ENCODE assay signal across 18 cellular contexts in the genomic region with DNA sequence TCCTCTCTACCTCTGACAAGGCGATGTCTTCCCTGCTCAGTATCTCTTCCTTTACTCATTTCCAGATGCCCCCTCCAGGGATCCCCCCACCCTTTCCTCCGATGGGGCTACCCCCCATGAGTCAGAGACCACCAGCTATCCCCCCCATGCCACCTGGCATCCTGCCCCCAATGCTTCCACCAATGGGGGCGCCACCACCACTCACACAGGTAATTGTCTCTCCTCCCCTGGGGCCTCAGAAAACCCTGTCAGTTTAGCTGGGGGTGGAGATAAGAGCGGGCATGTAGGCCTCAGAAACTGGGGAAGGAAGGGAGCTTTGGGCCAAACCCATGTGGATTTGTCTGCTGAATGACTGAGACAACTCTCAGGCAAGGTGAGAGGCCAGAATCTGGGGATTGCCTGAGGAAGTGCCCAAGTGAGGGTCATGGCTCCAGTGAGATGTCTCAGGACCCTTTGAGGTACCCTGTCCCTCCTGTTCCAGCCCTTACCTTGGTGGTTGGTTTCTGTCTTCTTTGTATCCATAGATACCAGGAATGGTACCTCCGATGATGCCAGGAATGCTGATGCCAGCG. TPM values are rescaled to one million over a fixed set of nuclear protein-coding genes. Genes with fewer than 3 reads are reported as not detected.
DNase-seq lines count a peak whose midpoint lies in the region; ATAC-seq, FAIRE-seq and TF ChIP-seq lines count a peak whose summit lies in the region.
"Had no signal": no experiment of that assay in that cellular context is flagged by ENCODE, and none has a peak within 500 bp of the region (broad histone marks: within the 10 kb centered on the region; RNA-seq: fewer than 3 reads in every experiment).

No MANE protein-coding gene starts in this region.

- no peak for ATAC-seq in activated CD8-positive, alpha-beta T cell treated with anti-CD3 and anti-CD28 coated beads for 36 hours
- no peak for ATAC-seq in activated CD8-positive, alpha-beta T cell treated with anti-CD3 and anti-CD28 coated beads, Interleukin-2, amount 10 ng/mL, durations not matched to agents 7 days and 5 days
- ATAC-seq in naive thymus-derived CD4-positive, alpha-beta T cell: no peak
- no peak for ATAC-seq in body of pancreas

- H4K91ac ChIP-seq in H1 (replicated peaks; ENCODE audit: insufficient read length, low read length): no peak overlapping the region

- no peak overlapping the region for H4K5ac ChIP-seq in H1 (ENCODE audit: insufficient read length, low read depth, low read length)

- H3K4ac ChIP-seq in H1 (replicated peaks; ENCODE audit: insufficient read length, low read depth, low read length): no peak overlapping the region

- no peak overlapping the region for H2BK120ac ChIP-seq in H1 (replicated peaks; ENCODE audit: low read depth, low read length)

- H3K23ac ChIP-seq in H1 (ENCODE audit: insufficient read length): no peak overlapping the region

- no peaks in the 10 kb centered on the region for H3K9me3 ChIP-seq in H1 (ENCODE audit: insufficient read depth in 2 of 2, low read depth in 1 of 2, low read length in 1 of 2)
- no peaks in the 10 kb centered on the region for H3K9me3 ChIP-seq in naive thymus-derived CD4-positive, alpha-beta T cell (ENCODE audit: control insufficient read depth in 2 of 3, low read length in 3 of 3)
- no peaks in the 10 kb centered on the region for H3K9me3 ChIP-seq in body of pancreas
- H3K9me3 ChIP-seq in neural progenitor cell (ENCODE audit: low read depth): no peaks in the 10 kb centered on the region
- H3K9me3 ChIP-seq: HAP-1 had no signal

- no peak overlapping the region for H4K8ac ChIP-seq in H1 (ENCODE audit: extremely low read depth, insufficient read depth, low read length)

- H3K4me3 Mint-ChIP-seq in activated CD8-positive, alpha-beta T cell treated with anti-CD3 and anti-CD28 coated beads for 36 hours: no peak overlapping the region
- no peak overlapping the region for H3K4me3 Mint-ChIP-seq in activated CD8-positive, alpha-beta T cell treated with anti-CD3 and anti-CD28 coated beads, Interleukin-2, amount 10 ng/mL, durations not matched to agents 7 days and 5 days
- H3K4me3 Mint-ChIP-seq in HFFc6 (no peak overlapping the region), neural progenitor cell (no peak overlapping the region)
- no peak overlapping the region for H3K4me3 Mint-ChIP-seq in naive thymus-derived CD4-positive, alpha-beta T cell

- no peak overlapping the region for H3K27ac Mint-ChIP-seq in activated CD8-positive, alpha-beta T cell treated with anti-CD3 and anti-CD28 coated beads for 36 hours
- no peak overlapping the region for H3K27ac Mint-ChIP-seq in activated CD8-positive, alpha-beta T cell treated with anti-CD3 and anti-CD28 coated beads, Interleukin-2, amount 10 ng/mL, durations not matched to agents 7 days and 5 days
- no peak overlapping the region for H3K27ac Mint-ChIP-seq in HFFc6
- H3K27ac Mint-ChIP-seq in naive thymus-derived CD4-positive, alpha-beta T cell: peak overlapping the region in 1 of 9 donors; percentile 51
- no peak overlapping the region for H3K27ac Mint-ChIP-seq in neural progenitor cell

- no peak overlapping the region for H2BK12ac ChIP-seq in H1 (ENCODE audit: low read depth, low read length)

- H3K4me2 ChIP-seq in H1 (ENCODE audit: insufficient read depth in 1 of 2, low read depth in 2 of 2, low read length in 2 of 2) (no peak overlapping the region), neural progenitor cell (no peak overlapping the region)

- TF ChIP-seq POLR2A in H1 (IDR thresholded peaks at IDR 0.05; ENCODE audit: control extremely low read depth in 1 of 2, low read depth in 2 of 2, low read length in 2 of 2) (no peak), body of pancreas (IDR thresholded peaks at IDR 0.05) (no peak)

- H3K9ac ChIP-seq in H1 (replicated peaks in 1 of 4; ENCODE audit: extremely low read depth in 1 of 4, low read depth in 3 of 4, low read length in 3 of 4) (no peak overlapping the region), neural progenitor cell (no peak overlapping the region)

- H3K36me3 Mint-ChIP-seq in activated CD8-positive, alpha-beta T cell treated with anti-CD3 and anti-CD28 coated beads for 36 hours (ENCODE audit: low read depth): no peaks in the 10 kb centered on the region
- H3K36me3 Mint-ChIP-seq in activated CD8-positive, alpha-beta T cell treated with anti-CD3 and anti-CD28 coated beads, Interleukin-2, amount 10 ng/mL, durations not matched to agents 7 days and 5 days (ENCODE audit: low read depth): no peaks in the 10 kb centered on the region
- H3K36me3 Mint-ChIP-seq in HFFc6 (ENCODE audit: low read depth) (peaks cover 5% of the 10 kb centered on the region), neural progenitor cell (peaks cover 8% of the 10 kb centered on the region)
- H3K36me3 Mint-ChIP-seq in naive thymus-derived CD4-positive, alpha-beta T cell: peaks cover 0 to 4% (median 0%) of the 10 kb centered on the region in 5 donors

- no peak overlapping the region for H3K14ac ChIP-seq in H1 (ENCODE audit: insufficient read length)

- 0 out of 4 replicates have a peak, but pooled peaks of 1 of the 2 experiments have one; percentile 9 for TF ChIP-seq RAD21 in H1 (IDR thresholded peaks at IDR 0.05 in 1 of 2, conservative IDR thresholded peaks at IDR 0.05 in 1 of 2; ENCODE audit: low read depth in 2 of 2, low read length in 2 of 2)

- H2AK5ac ChIP-seq in H1 (ENCODE audit: low read depth, low read length): no peak overlapping the region

- CTCF ChIA-PET in activated CD8-positive, alpha-beta T cell treated with anti-CD3 and anti-CD28 coated beads for 36 hours (lab: Charles Lee): interaction anchor here (1.2 to 2.1 kb wide), 3 partner anchors 14 to 273 kb away, joined by 4 to 5 read pairs (median 5); no protein-coding TSS in a partner anchor
- CTCF ChIA-PET in activated CD8-positive, alpha-beta T cell treated with anti-CD3 and anti-CD28 coated beads, Interleukin-2, amount 10 ng/mL, durations not matched to agents 7 days and 5 days (lab: Charles Lee): interaction anchor here (0.7 to 37.2 kb wide), 2 partner anchors 78 to 1072 kb away, joined by 4 to 695 read pairs; a partner anchor contains a TSS
- CTCF ChIA-PET in H1 (lab: Charles Lee; ENCODE audit: partially characterized antibody): interaction anchor here (0.9 to 9.4 kb wide), 9 partner anchors 9 to 131 kb away, joined by 3 to 58 read pairs (median 4); a partner anchor contains a TSS
- CTCF ChIA-PET in naive thymus-derived CD4-positive, alpha-beta T cell (lab: Charles Lee): interaction anchor here (0.6 kb wide), 1 partner anchor 484 kb away, joined by 3 read pairs; no protein-coding TSS in a partner anchor

- WGBS in H1 (ENCODE audit: extremely low coverage in 1 of 2, insufficient coverage in 1 of 2, insufficient read length in 1 of 2, insufficient replicate concordance in 2 of 2, low coverage in 1 of 2, low lambda C conversion rate in 2 of 2, missing lambda C conversion rate in 1 of 2), 2 experiments: 96% methylated on average over 4 of the region's 6 CpGs; no CpG with 5 or more reads in 1 of the 2 experiments
- WGBS in body of pancreas, 2 donors: 90 to 91% methylated on average over 6 of the region's 6 CpGs

- H3K4me3 ChIP-seq in H1 (ENCODE audit: extremely low read depth in 1 of 4, insufficient read depth in 2 of 4, low read depth in 3 of 4, low read length in 4 of 4) (no peak overlapping the region), body of pancreas (no peak overlapping the region), neural progenitor cell (no peak overlapping the region)
- no peak overlapping the region for H3K4me3 ChIP-seq in naive thymus-derived CD4-positive, alpha-beta T cell (ENCODE audit: low read length)
- H3K4me3 ChIP-seq: HAP-1 had no signal

- no peak overlapping the region for H3K27ac ChIP-seq in H1 (ENCODE audit: low read depth, low read length)
- no peak overlapping the region for H3K27ac ChIP-seq in naive thymus-derived CD4-positive, alpha-beta T cell (ENCODE audit: low read depth, low read length)
- no peak overlapping the region for H3K27ac ChIP-seq in body of pancreas
- no peak overlapping the region for H3K27ac ChIP-seq in neural progenitor cell

- DNase-seq in activated CD8-positive, alpha-beta T cell treated with anti-CD3 and anti-CD28 coated beads for 36 hours: peak; percentile 17
- DNase-seq in activated CD8-positive, alpha-beta T cell treated with anti-CD3 and anti-CD28 coated beads, Interleukin-2, amount 10 ng/mL, durations not matched to agents 7 days and 5 days: no peak
- DNase-seq in HFFc6 (no peak), H1 (ENCODE audit: low read depth in 1 of 2, low spot score in 2 of 2) (no peak), body of pancreas (no peak), HUDEP-2 (lab: John Stamatoyannopoulos, UW; ENCODE audit: unreplicated experiment in 76 of 76) (no peak), neural progenitor cell (ENCODE audit: low spot score) (no peak)
- no peak for DNase-seq in naive thymus-derived CD4-positive, alpha-beta T cell
- DNase-seq: 8988T, COR-L47, GF-D8, NCI-H1105 treated with DMSO at 0.1 percent for 48 hours, NCI-H1694, NCI-H2081 treated with DMSO at 0.1 percent for 48 hours, NCI-H446 treated with DMSO at 0.1 percent for 48 hours, Right ventricle myocardium superior, SW 1271 had no signal

- POLR2A ChIA-PET in activated CD8-positive, alpha-beta T cell treated with anti-CD3 and anti-CD28 coated beads for 36 hours (lab: Charles Lee): interaction anchor here (1.5 to 2.7 kb wide), 2 partner anchors 9 to 110 kb away, joined by 3 to 11 read pairs; a partner anchor contains a TSS
- POLR2A ChIA-PET in activated CD8-positive, alpha-beta T cell treated with anti-CD3 and anti-CD28 coated beads, Interleukin-2, amount 10 ng/mL, durations not matched to agents 7 days and 5 days (lab: Charles Lee): no interaction called here
- POLR2A ChIA-PET in H1 (lab: Charles Lee; ENCODE audit: partially characterized antibody): interaction anchor here (1.0 to 1.4 kb wide), 4 partner anchors 9 to 113 kb away, joined by 3 to 8 read pairs (median 4); a partner anchor contains a TSS
- POLR2A ChIA-PET in naive thymus-derived CD4-positive, alpha-beta T cell (lab: Charles Lee): interaction anchor here (0.6 kb wide), 1 partner anchor 116 kb away, joined by 4 read pairs; no protein-coding TSS in a partner anchor

- H4K20me1 ChIP-seq in H1 (replicated peaks in 1 of 2; ENCODE audit: control insufficient read depth in 1 of 2, insufficient read depth in 2 of 2, low read length in 2 of 2): no peaks in the 10 kb centered on the region
- H4K20me1 ChIP-seq in neural progenitor cell (ENCODE audit: low read depth): no peaks in the 10 kb centered on the region

- H3K23me2 ChIP-seq in H1 (ENCODE audit: low read depth, low read length): no peaks in the 10 kb centered on the region; the same call in 1 of the 2 replicates

- no peaks in the 10 kb centered on the region for H3K27me3 Mint-ChIP-seq in activated CD8-positive, alpha-beta T cell treated with anti-CD3 and anti-CD28 coated beads for 36 hours
- peaks cover 3% of the 10 kb centered on the region for H3K27me3 Mint-ChIP-seq in activated CD8-positive, alpha-beta T cell treated with anti-CD3 and anti-CD28 coated beads, Interleukin-2, amount 10 ng/mL, durations not matched to agents 7 days and 5 days (ENCODE audit: low read depth)
- H3K27me3 Mint-ChIP-seq in HFFc6 (ENCODE audit: insufficient read depth) (no peaks in the 10 kb centered on the region; the same call in 1 of the 2 replicates), neural progenitor cell (ENCODE audit: insufficient read depth, low read depth) (peaks cover 5% of the 10 kb centered on the region)
- H3K27me3 Mint-ChIP-seq in naive thymus-derived CD4-positive, alpha-beta T cell: no peaks in the 10 kb centered on the region

- no peak overlapping the region for H2BK5ac ChIP-seq in H1 (ENCODE audit: low read depth, low read length)

- H3K27me3 ChIP-seq in H1 (replicated peaks in 1 of 4; ENCODE audit: control insufficient read depth in 3 of 4, extremely low read depth in 1 of 4, insufficient read depth in 3 of 4, low read length in 3 of 4): no peaks in the 10 kb centered on the region
- no peaks in the 10 kb centered on the region for H3K27me3 ChIP-seq in naive thymus-derived CD4-positive, alpha-beta T cell (ENCODE audit: control insufficient read depth in 2 of 2, insufficient read depth in 2 of 2, low read length in 2 of 2)
- no peaks in the 10 kb centered on the region for H3K27me3 ChIP-seq in body of pancreas
- H3K27me3 ChIP-seq in neural progenitor cell: no peaks in the 10 kb centered on the region

- no peak overlapping the region for H2BK15ac ChIP-seq in H1 (ENCODE audit: low read length)

- H3K4me1 Mint-ChIP-seq in activated CD8-positive, alpha-beta T cell treated with anti-CD3 and anti-CD28 coated beads for 36 hours (ENCODE audit: low read depth): peaks cover under 1% of the 10 kb centered on the region
- H3K4me1 Mint-ChIP-seq in activated CD8-positive, alpha-beta T cell treated with anti-CD3 and anti-CD28 coated beads, Interleukin-2, amount 10 ng/mL, durations not matched to agents 7 days and 5 days (ENCODE audit: low read depth): peaks cover 18% of the 10 kb centered on the region
- no peaks in the 10 kb centered on the region for H3K4me1 Mint-ChIP-seq in HFFc6 (ENCODE audit: low read depth)
- peaks cover under 1 to 15% (median 10%) of the 10 kb centered on the region in 7 donors for H3K4me1 Mint-ChIP-seq in naive thymus-derived CD4-positive, alpha-beta T cell
- peaks cover under 1% of the 10 kb centered on the region for H3K4me1 Mint-ChIP-seq in neural progenitor cell

- intact Hi-C loops in activated CD8-positive, alpha-beta T cell treated with anti-CD3 and anti-CD28 coated beads for 36 hours (cut with micrococcal nuclease): no loop called here
- intact Hi-C loops in naive thymus-derived CD4-positive, alpha-beta T cell (cut with micrococcal nuclease): no loop called here
- intact Hi-C loops in body of pancreas (cut with DNase I): no loop called here

- H2BK20ac ChIP-seq in H1 (ENCODE audit: low read length): no peak overlapping the region

- no peaks in the 10 kb centered on the region for H3K79me2 ChIP-seq in H1 (ENCODE audit: control insufficient read depth in 1 of 2, insufficient read depth in 2 of 2, low read length in 2 of 2)
- H3K79me2 ChIP-seq in neural progenitor cell (ENCODE audit: low read depth): no peaks in the 10 kb centered on the region

- TF ChIP-seq CTCF in activated CD8-positive, alpha-beta T cell treated with anti-CD3 and anti-CD28 coated beads for 36 hours (IDR thresholded peaks at IDR 0.05): no peak
- TF ChIP-seq CTCF in HFFc6 (IDR thresholded peaks at IDR 0.05): peak; percentile 23; the same call in 1 of the 2 replicates
- TF ChIP-seq CTCF in H1 (IDR thresholded peaks at IDR 0.05; ENCODE audit: control extremely low read depth in 1 of 3, insufficient read depth in 1 of 3, low read depth in 1 of 3, low read length in 3 of 3): peak; percentile 22 to 47 (median 32); a peak in 3 of 4 replicates
- no peak for TF ChIP-seq CTCF in body of pancreas (IDR thresholded peaks at IDR 0.05)
- no peak for TF ChIP-seq CTCF in neural progenitor cell (IDR thresholded peaks at IDR 0.05)

- H2AFZ ChIP-seq in H1 (ENCODE audit: low read length) (no peak overlapping the region), neural progenitor cell (replicated peaks) (no peak overlapping the region)

- H3K18ac ChIP-seq in H1 (ENCODE audit: extremely low read depth, low read length): no peak overlapping the region

- H3K36me3 ChIP-seq in H1 (ENCODE audit: control insufficient read depth in 2 of 4, insufficient read depth in 4 of 4, low read length in 3 of 4) (peaks cover 0 to 4% (median 1%) of the 10 kb centered on the region in 4 experiments; a peak in 2 of 8 replicates), body of pancreas (replicated peaks in 1 of 2; ENCODE audit: insufficient read depth in 1 of 2, low read depth in 2 of 2) (peaks cover 0 to 3% of the 10 kb centered on the region in 2 donors), neural progenitor cell (no peaks in the 10 kb centered on the region)
- H3K36me3 ChIP-seq in naive thymus-derived CD4-positive, alpha-beta T cell (ENCODE audit: control insufficient read depth in 2 of 3, insufficient read depth in 3 of 3, low read length in 3 of 3): no peaks in the 10 kb centered on the region
- H3K36me3 ChIP-seq: HAP-1 had no signal

- H3K79me1 ChIP-seq in H1 (ENCODE audit: low read depth, low read length): no peaks in the 10 kb centered on the region; the same call in 1 of the 2 replicates

- TF ChIP-seq EP300 in H1 (IDR thresholded peaks at IDR 0.05; ENCODE audit: borderline replicate concordance in 1 of 2, low read depth in 2 of 2, low read length in 2 of 2): no peak

- H3K4me1 ChIP-seq in H1 (replicated peaks in 1 of 4; ENCODE audit: control insufficient read depth in 3 of 4, insufficient read depth in 4 of 4, low read length in 3 of 4): no peaks in the 10 kb centered on the region
- peaks cover 4 to 6% of the 10 kb centered on the region in 2 donors for H3K4me1 ChIP-seq in naive thymus-derived CD4-positive, alpha-beta T cell (ENCODE audit: control insufficient read depth in 2 of 2, insufficient read depth in 2 of 2, low read length in 2 of 2)
- no peaks in the 10 kb centered on the region for H3K4me1 ChIP-seq in body of pancreas
- H3K4me1 ChIP-seq in neural progenitor cell: no peaks in the 10 kb centered on the region
- H3K4me1 ChIP-seq: HAP-1 had no signal

- no peak for FAIRE-seq in H1 (lab: Jason Lieb, UNC)

- H3F3A ChIP-seq in neural progenitor cell (ENCODE audit: low read depth): no peaks in the 10 kb centered on the region

- no peak overlapping the region for H3K56ac ChIP-seq in H1 (replicated peaks; ENCODE audit: insufficient read length, low read depth, low read length)

- H3K9me3 Mint-ChIP-seq in activated CD8-positive, alpha-beta T cell treated with anti-CD3 and anti-CD28 coated beads for 36 hours: no peaks in the 10 kb centered on the region
- no peaks in the 10 kb centered on the region for H3K9me3 Mint-ChIP-seq in activated CD8-positive, alpha-beta T cell treated with anti-CD3 and anti-CD28 coated beads, Interleukin-2, amount 10 ng/mL, durations not matched to agents 7 days and 5 days (ENCODE audit: insufficient read depth)
- H3K9me3 Mint-ChIP-seq in HFFc6 (no peaks in the 10 kb centered on the region), neural progenitor cell (no peaks in the 10 kb centered on the region)
- H3K9me3 Mint-ChIP-seq in naive thymus-derived CD4-positive, alpha-beta T cell: peaks cover 0 to 2% (median 0%) of the 10 kb centered on the region in 11 donors

RNA-seq across cellular contexts. Expression of a gene that starts 8.1 kb away (rescaled TPM):
- 1 to 10 TPM; 4.9 to 5.6 TPM for total RNA-seq in activated CD8-positive, alpha-beta T cell treated with anti-CD3 and anti-CD28 coated beads for 36 hours
- 10 to 100 TPM; 14.4 to 14.6 TPM for total RNA-seq in activated CD8-positive, alpha-beta T cell treated with anti-CD3 and anti-CD28 coated beads, Interleukin-2, amount 10 ng/mL, durations not matched to agents 7 days and 5 days
- total RNA-seq in HFFc6 (2021; fragmentation: NEBNext Ultra II Directional; extraction: Animal tissue kit (Norgen Biotek cat#: 25700)): 10 to 100 TPM; 10.3 to 11.9 (median 11.2) TPM
- total RNA-seq in H1 (2021; fragmentation: NEBNext Ultra II Directional; extraction: Animal tissue kit (Norgen Biotek cat#: 25700)): 24.4 and 26.8 TPM in 2 replicates
- 14.4 and 23.5 TPM in 2 replicates for polyA plus RNA-seq in H1 (2011; rRNA removed)
- polyA plus RNA-seq in H1 (2011; cell fraction: cytosol; rRNA removed): 23.9 TPM
- 137 TPM for polyA plus RNA-seq in H1 (2011; cell fraction: nucleus; rRNA removed)
- polyA plus RNA-seq in H1 (2012, experiment 1 of 2): 14.2 to 29.0 TPM (median 24.0 TPM) in 4 replicates
- 9.3 TPM for polyA plus RNA-seq in H1 (2012, experiment 2 of 2)
- polyA plus RNA-seq in H1 (2013, experiment 1 of 2): 13.1 TPM
- 13.0 TPM for polyA plus RNA-seq in H1 (2013, experiment 2 of 2)
- polyA minus RNA-seq in H1 (2011; rRNA and poly(A)+ RNA removed): 14.2 and 23.3 TPM in 2 replicates
- polyA minus RNA-seq in H1 (2011; cell fraction: cytosol; rRNA and poly(A)+ RNA removed): 11.0 TPM
- polyA minus RNA-seq in H1 (2011; cell fraction: nucleus; rRNA and poly(A)+ RNA removed): 41.9 TPM
- total RNA-seq in naive thymus-derived CD4-positive, alpha-beta T cell: 10 to 100 TPM in 4 of 5 experiments, 1 to 10 TPM in 1; 7.8 to 24.1 (median 12.1) TPM
- 1 to 10 TPM; 2.0 to 4.2 TPM for polyA plus RNA-seq in naive thymus-derived CD4-positive, alpha-beta T cell
- total RNA-seq in body of pancreas: 1 to 10 TPM; 6.3 to 9.3 TPM
- 18.1 and 30.5 TPM in 2 replicates for total RNA-seq in neural progenitor cell (ENCODE audit: low replicate concordance)

RNA-seq across cellular contexts. Expression of a gene that starts 26.0 kb away (rescaled TPM):
- not detected for total RNA-seq in activated CD8-positive, alpha-beta T cell treated with anti-CD3 and anti-CD28 coated beads for 36 hours
- under 1 TPM; 0.18 to 0.21 TPM for total RNA-seq in activated CD8-positive, alpha-beta T cell treated with anti-CD3 and anti-CD28 coated beads, Interleukin-2, amount 10 ng/mL, durations not matched to agents 7 days and 5 days
- total RNA-seq in HFFc6 (2021; fragmentation: NEBNext Ultra II Directional; extraction: Animal tissue kit (Norgen Biotek cat#: 25700)): under 1 TPM; 0.21 to 0.46 (median 0.31) TPM
- 0.21 and 0.73 TPM in 2 replicates for total RNA-seq in H1 (2021; fragmentation: NEBNext Ultra II Directional; extraction: Animal tissue kit (Norgen Biotek cat#: 25700))
- polyA plus RNA-seq in H1 (2011; rRNA removed): 0.12 and 0.13 TPM in 2 replicates
- polyA plus RNA-seq in H1 (2011; cell fraction: cytosol; rRNA removed): 0.28 TPM
- polyA plus RNA-seq in H1 (2011; cell fraction: nucleus; rRNA removed): 0.34 TPM
- polyA plus RNA-seq in H1 (2012, experiment 1 of 2): 0.52 to 0.70 TPM (median 0.58 TPM) in 4 replicates
- polyA plus RNA-seq in H1 (2012, experiment 2 of 2): 0.09 TPM
- polyA plus RNA-seq in H1 (2013, experiment 1 of 2): 0.18 TPM
- polyA plus RNA-seq in H1 (2013, experiment 2 of 2): 0.09 TPM
- polyA minus RNA-seq in H1 (2011; rRNA and poly(A)+ RNA removed): 0.41 and 0.46 TPM in 2 replicates
- not detected for polyA minus RNA-seq in H1 (2011; cell fraction: cytosol; rRNA and poly(A)+ RNA removed)
- 0.20 TPM for polyA minus RNA-seq in H1 (2011; cell fraction: nucleus; rRNA and poly(A)+ RNA removed)
- total RNA-seq in naive thymus-derived CD4-positive, alpha-beta T cell: 1 to 10 TPM in 1 of 5 experiments, under 1 TPM in 4; 0.24 to 1.1 (median 0.51) TPM
- under 1 TPM; 0.13 to 0.26 TPM for polyA plus RNA-seq in naive thymus-derived CD4-positive, alpha-beta T cell
- total RNA-seq in body of pancreas: under 1 TPM in 1 of 2 donors, not detected in 1; 0.78 TPM
- 0.25 TPM in 1 of 2 replicates, not detected in the other for total RNA-seq in neural progenitor cell (ENCODE audit: low replicate concordance)

Comparison
In these comparisons a context has a peak if more than half of its experiments do, and no peak if none do; other contexts are left out.
1. CTCF ChIP-seq: peak in HFFc6 (single experiment) and H1 (3 of 3); none in activated CD8-positive, alpha-beta T cell treated with anti-CD3 and anti-CD28 coated beads for 36 hours (single experiment), body of pancreas (0 of 7) and neural progenitor cell (single experiment).